Comparison of ENCODE assay signal across 10 cellular contexts in the genomic region with DNA sequence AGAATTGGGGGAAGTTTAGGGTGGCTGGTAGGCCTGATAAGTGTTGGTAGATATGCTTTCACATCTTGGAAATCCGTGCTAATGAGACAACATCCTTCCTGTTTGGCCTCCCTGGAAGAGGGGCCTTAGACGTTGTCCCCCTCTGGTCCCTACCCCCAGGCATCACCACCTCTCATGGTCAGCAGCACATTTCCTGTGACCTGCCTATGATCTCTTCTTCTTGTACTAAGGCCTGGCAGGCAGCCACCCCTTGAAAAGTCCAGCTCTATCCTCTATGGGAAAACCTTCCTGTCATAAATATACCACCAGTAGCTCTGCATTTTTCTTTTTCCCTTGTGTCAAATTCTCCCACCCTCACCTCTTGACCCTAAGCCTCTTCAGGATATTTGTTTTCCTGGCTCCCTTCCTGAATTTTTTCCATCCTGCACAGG.
A peak's percentile ranks its signal among the peaks of the same experiment; 100 is the strongest.
DNase-seq lines count a peak whose midpoint lies in the region; TF ChIP-seq lines count a peak whose summit lies in the region.
"Had no signal": no experiment of that assay in that cellular context is flagged by ENCODE, and none has a peak within 500 bp of the region (broad histone marks: within the 10 kb centered on the region; RNA-seq: fewer than 3 reads in every experiment).

No MANE protein-coding gene starts in this region.

- H3K4me3 ChIP-seq in fibroblast of mammary gland (ENCODE audit: control insufficient read depth, low read depth, low read length): no peak overlapping the region
- no peak overlapping the region for H3K4me3 ChIP-seq in mesodermal cell (ENCODE audit: extremely low read depth, insufficient read depth, low read length, poor library complexity, severe bottlenecking)
- no peak overlapping the region for H3K4me3 ChIP-seq in uterus
- H3K4me3 ChIP-seq: MG63 had no signal

- no peak for TF ChIP-seq POLR2A in uterus (IDR thresholded peaks at IDR 0.05)

- WGBS in mesodermal cell (ENCODE audit: insufficient coverage in 2 of 2), 2 experiments: 50 to 53% methylated on average over 1 to 2 of the region's 2 CpGs

- peak; percentile 74 for DNase-seq in UCSD-AML1 (lab: John Stamatoyannopoulos, UW; ENCODE audit: unreplicated experiment)
- DNase-seq in fibroblast of mammary gland (ENCODE audit: low read depth): peak; percentile 45
- DNase-seq in uterus: peak; percentile 48 to 78
- no peak for DNase-seq in NCI-H510A (lab: John Stamatoyannopoulos, UW)
- no peak for DNase-seq in activated CD4-positive, CD25-positive, alpha-beta regulatory T cell (lab: John Stamatoyannopoulos, UW)
- DNase-seq in NCI-H2196 treated with DMSO at 0.1 percent for 48 hours (lab: John Stamatoyannopoulos, UW; ENCODE audit: unreplicated experiment): no peak
- DNase-seq: activated CD4-positive, alpha-beta memory T cell treated with anti-CD3 and anti-CD28 coated beads for 36 hours; MG63; NCI-H524 treated with DMSO at 0.1 percent for 48 hours had no signal

- no peak for TF ChIP-seq CTCF in fibroblast of mammary gland (conservative IDR thresholded peaks at IDR 0.05; ENCODE audit: control insufficient read depth, insufficient read depth, low read depth, low read length)
- TF ChIP-seq CTCF in uterus (IDR thresholded peaks at IDR 0.05): no peak

- H3K9me3 ChIP-seq in mesodermal cell (ENCODE audit: control insufficient read depth, low read length) (no peaks in the 10 kb centered on the region), uterus (no peaks in the 10 kb centered on the region)
- H3K9me3 ChIP-seq: MG63 had no signal

- H3K27ac ChIP-seq in mesodermal cell (ENCODE audit: low read depth, low read length, severe bottlenecking) (peak overlapping the region; percentile 57), uterus (peak overlapping the region in 1 of 2 donors; percentile 42)

- intact Hi-C loops in uterus (cut with DNase I; ENCODE audit: low total_unique reads): no loop called here

- no peaks in the 10 kb centered on the region for H3K27me3 ChIP-seq in uterus
- H3K27me3 ChIP-seq: MG63 had no signal

- peaks cover 4% of the 10 kb centered on the region for H3K4me1 ChIP-seq in mesodermal cell (ENCODE audit: control insufficient read depth, insufficient read depth, low read length, poor library complexity, severe bottlenecking)
- H3K4me1 ChIP-seq in uterus: no peaks in the 10 kb centered on the region

- H3K36me3 ChIP-seq in mesodermal cell (ENCODE audit: control insufficient read depth, insufficient read depth, low read length) (peaks cover 5% of the 10 kb centered on the region), uterus (no peaks in the 10 kb centered on the region)
- H3K36me3 ChIP-seq: MG63 had no signal

Comparison
In these comparisons a context has a peak if more than half of its experiments do, and no peak if none do; other contexts are left out.
1. DNase-seq: peak in UCSD-AML1 (single experiment), fibroblast of mammary gland (single experiment) and uterus (2 of 2); none in NCI-H510A (single experiment), activated CD4-positive, CD25-positive, alpha-beta regulatory T cell (0 of 4) and NCI-H2196 treated with DMSO at 0.1 percent for 48 hours (single experiment).